ENCODE assay signal across 10 cellular contexts in the genomic region with DNA sequence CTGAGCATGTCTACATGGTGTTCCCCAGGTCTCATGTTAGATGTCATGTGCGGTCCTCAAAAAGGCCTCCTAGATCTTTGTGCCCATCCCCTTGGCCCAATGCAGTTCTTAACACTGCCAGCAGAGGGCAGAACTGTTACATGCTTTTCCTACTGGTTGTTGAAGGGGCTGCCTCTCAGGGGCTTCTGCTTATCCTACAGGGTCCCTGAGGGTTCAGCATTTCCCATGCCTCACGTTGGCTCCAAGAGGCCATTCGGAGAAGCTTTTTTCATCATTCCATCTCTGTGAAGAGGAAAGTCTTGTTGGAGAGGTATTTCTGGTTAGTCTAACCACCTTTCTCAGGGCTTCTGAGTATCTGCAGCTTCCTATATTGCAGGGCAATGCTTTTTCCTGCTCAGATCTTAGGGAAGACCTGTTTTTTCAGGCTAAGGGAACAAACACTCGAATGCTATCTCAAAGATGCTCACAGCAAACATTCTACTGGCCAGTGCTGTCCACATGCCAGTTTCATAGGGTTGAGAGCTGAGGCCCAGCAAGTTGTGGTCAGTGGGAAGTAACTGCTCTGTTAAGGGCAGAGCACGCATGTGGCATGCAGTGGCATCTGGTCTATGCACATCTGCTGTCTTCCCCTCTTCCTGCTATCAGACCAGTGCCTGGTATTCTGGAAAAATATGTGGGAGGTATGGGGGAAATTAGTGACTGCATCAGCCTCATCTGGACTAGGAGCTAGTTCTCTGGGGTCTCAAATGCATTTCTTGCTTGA. TPM values are rescaled to one million over a fixed set of nuclear protein-coding genes. Genes with fewer than 3 reads are reported as not detected.
A peak's percentile ranks its signal among the peaks of the same experiment; 100 is the strongest.
DNase-seq lines count a peak whose midpoint lies in the region; ATAC-seq and TF ChIP-seq lines count a peak whose summit lies in the region.
"Had no signal": no experiment of that assay in that cellular context is flagged by ENCODE, and none has a peak within 500 bp of the region (broad histone marks: within the 10 kb centered on the region; RNA-seq: fewer than 3 reads in every experiment).

No MANE protein-coding gene starts in this region.

- ATAC-seq in activated naive CD8-positive, alpha-beta T cell treated with anti-CD3 and anti-CD28 coated beads, Interleukin-2, amount 10 ng/mL, durations not matched to agents 7 days and 5 days (ENCODE audit: low read depth) = no peak

- H3K27me3 Mint-ChIP-seq in activated naive CD8-positive, alpha-beta T cell treated with anti-CD3 and anti-CD28 coated beads, Interleukin-2, amount 10 ng/mL, durations not matched to agents 7 days and 5 days = no peaks in the 10 kb centered on the region
- H3K27me3 Mint-ChIP-seq: dendritic cell treated with granulocyte-macrophage colony-stimulating factor and Interleukin-4, amounts not matched to agents 40 ng/mL and 50 ng/mL, for 4 days had no signal

- no peaks in the 10 kb centered on the region for H3K36me3 Mint-ChIP-seq in activated naive CD8-positive, alpha-beta T cell treated with anti-CD3 and anti-CD28 coated beads, Interleukin-2, amount 10 ng/mL, durations not matched to agents 7 days and 5 days

- H3K27ac Mint-ChIP-seq in activated naive CD8-positive, alpha-beta T cell treated with anti-CD3 and anti-CD28 coated beads, Interleukin-2, amount 10 ng/mL, durations not matched to agents 7 days and 5 days = no peak overlapping the region
- H3K27ac Mint-ChIP-seq: dendritic cell treated with granulocyte-macrophage colony-stimulating factor and Interleukin-4, amounts not matched to agents 40 ng/mL and 50 ng/mL, for 4 days had no signal

- POLR2A ChIA-PET in activated naive CD8-positive, alpha-beta T cell treated with anti-CD3 and anti-CD28 coated beads, Interleukin-2, amount 10 ng/mL, durations not matched to agents 7 days and 5 days (lab: Charles Lee) = no interaction called here

- H3K9me3 Mint-ChIP-seq in activated naive CD8-positive, alpha-beta T cell treated with anti-CD3 and anti-CD28 coated beads, Interleukin-2, amount 10 ng/mL, durations not matched to agents 7 days and 5 days = no peaks in the 10 kb centered on the region
- H3K9me3 Mint-ChIP-seq: dendritic cell treated with granulocyte-macrophage colony-stimulating factor and Interleukin-4, amounts not matched to agents 40 ng/mL and 50 ng/mL, for 4 days had no signal

- TF ChIP-seq CTCF in HFF-Myc (IDR thresholded peaks at IDR 0.05; ENCODE audit: low read depth, low read length, missing control alignments) = peak; percentile 89

- H3K4me1 ChIP-seq in iPS DF 6.9 (ENCODE audit: control insufficient read depth, insufficient read depth, low read length) = no peaks in the 10 kb centered on the region

- peak; percentile 64 for DNase-seq in activated effector memory CD4-positive, alpha-beta T cell treated with anti-CD3 and anti-CD28 coated beads, Interleukin-2, amount 50 U/mL, for 16 hours
- DNase-seq in activated effector memory CD4-positive, alpha-beta T cell treated with Interleukin-2 at 50 U/mL for 16 hours = no peak
- DNase-seq in HFF-Myc (ENCODE audit: extremely low read depth, low read depth) (no peak), NAMALWA (ENCODE audit: low spot score) (peak; percentile 73), iPS DF 6.9 (ENCODE audit: low read depth, low spot score) (peak; percentile 55), DMS153 treated with DMSO at 0.1 percent for 48 hours (lab: John Stamatoyannopoulos, UW; ENCODE audit: unreplicated experiment) (no peak)
- peak; percentile 40 for DNase-seq in activated naive CD8-positive, alpha-beta T cell treated with anti-CD3 and anti-CD28 coated beads, Interleukin-2, amount 10 ng/mL, durations not matched to agents 7 days and 5 days
- peak; percentile 23 to 52 for DNase-seq in stimulated activated CD4-positive, alpha-beta T cell treated with anti-CD3 and anti-CD28 coated beads, Interleukin-2, amount 100 ng/mL, for 24 hours

- no peak overlapping the region for H3K27ac ChIP-seq in iPS DF 6.9 (ENCODE audit: low read length)

- H3K4me1 Mint-ChIP-seq in activated naive CD8-positive, alpha-beta T cell treated with anti-CD3 and anti-CD28 coated beads, Interleukin-2, amount 10 ng/mL, durations not matched to agents 7 days and 5 days = no peaks in the 10 kb centered on the region

- H3K4me3 Mint-ChIP-seq in activated naive CD8-positive, alpha-beta T cell treated with anti-CD3 and anti-CD28 coated beads, Interleukin-2, amount 10 ng/mL, durations not matched to agents 7 days and 5 days = no peak overlapping the region
- H3K4me3 Mint-ChIP-seq: dendritic cell treated with granulocyte-macrophage colony-stimulating factor and Interleukin-4, amounts not matched to agents 40 ng/mL and 50 ng/mL, for 4 days had no signal

- H3K4me3 ChIP-seq in HFF-Myc (replicated peaks; ENCODE audit: low read depth, low read length) = no peak overlapping the region
- no peak overlapping the region for H3K4me3 ChIP-seq in iPS DF 6.9 (ENCODE audit: low read length)

- no CpG with 5 or more reads among the region's 5 CpGs for WGBS in iPS DF 6.9 (ENCODE audit: insufficient coverage, insufficient read length)

- no peaks in the 10 kb centered on the region for H3K9me3 ChIP-seq in iPS DF 6.9 (ENCODE audit: control insufficient read depth, insufficient read depth, low read length)

- H3K27me3 ChIP-seq in iPS DF 6.9 (ENCODE audit: control insufficient read depth, insufficient read depth, low read length) = no peaks in the 10 kb centered on the region

- no peaks in the 10 kb centered on the region for H3K36me3 ChIP-seq in iPS DF 6.9 (ENCODE audit: control insufficient read depth, insufficient read depth, low read length)

RNA-seq across cellular contexts. Expression of gene MBL2, which starts 31.5 kb away (rescaled TPM):
- total RNA-seq in activated naive CD8-positive, alpha-beta T cell treated with anti-CD3 and anti-CD28 coated beads, Interleukin-2, amount 10 ng/mL, durations not matched to agents 7 days and 5 days = not detected
- total RNA-seq: subcutaneous adipose tissue had no signal

Comparison
In these comparisons a context has a peak if more than half of its experiments do, and no peak if none do; other contexts are left out.
1. DNase-seq: peak in activated effector memory CD4-positive, alpha-beta T cell treated with anti-CD3 and anti-CD28 coated beads, Interleukin-2, amount 50 U/mL, for 16 hours (single experiment), NAMALWA (single experiment), activated naive CD8-positive, alpha-beta T cell treated with anti-CD3 and anti-CD28 coated beads, Interleukin-2, amount 10 ng/mL, durations not matched to agents 7 days and 5 days (single experiment), iPS DF 6.9 (single experiment) and stimulated activated CD4-positive, alpha-beta T cell treated with anti-CD3 and anti-CD28 coated beads, Interleukin-2, amount 100 ng/mL, for 24 hours (2 of 2); none in activated effector memory CD4-positive, alpha-beta T cell treated with Interleukin-2 at 50 U/mL for 16 hours (single experiment), HFF-Myc (single experiment) and DMS153 treated with DMSO at 0.1 percent for 48 hours (single experiment).